In the genomic region with DNA sequence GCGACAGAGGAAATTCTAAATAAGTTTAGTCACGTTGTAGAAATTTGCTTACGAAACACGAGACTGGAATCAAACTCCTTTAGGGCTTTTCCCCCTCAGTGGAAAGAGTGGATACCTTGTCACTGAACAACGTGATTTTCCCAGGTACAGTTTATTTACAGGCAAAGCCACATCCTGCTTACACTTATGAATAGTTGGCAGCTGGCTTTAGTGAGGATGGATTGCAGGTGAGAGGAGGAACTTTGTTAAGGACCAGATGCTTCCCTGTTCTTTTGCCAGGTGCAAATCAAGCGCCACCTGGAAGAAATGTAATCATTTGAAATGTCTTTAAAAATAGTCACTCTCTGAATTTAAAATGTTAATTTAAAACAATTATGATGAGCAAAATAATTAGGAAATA, we compare ENCODE assay signal across 15 cellular contexts.
DNase-seq lines count a peak whose midpoint lies in the region; ATAC-seq and TF ChIP-seq lines count a peak whose summit lies in the region.
"Had no signal": no experiment of that assay in that cellular context is flagged by ENCODE, and none has a peak within 500 bp of the region (broad histone marks: within the 10 kb centered on the region; RNA-seq: fewer than 3 reads in every experiment).

No MANE protein-coding gene starts in this region.

- no peaks in the 10 kb centered on the region; the same call in 1 of the 2 replicates for H3K36me3 ChIP-seq in OCI-LY1 (ENCODE audit: insufficient read depth, low read length)
- no peaks in the 10 kb centered on the region for H3K36me3 ChIP-seq in hepatocyte (replicated peaks; ENCODE audit: insufficient read depth, low read depth)
- H3K36me3 ChIP-seq: adrenal gland had no signal

- TF ChIP-seq CTCF in OCI-LY1 (IDR thresholded peaks at IDR 0.05; ENCODE audit: low read length): no peak
- no peak for TF ChIP-seq CTCF in hepatocyte (IDR thresholded peaks at IDR 0.05; ENCODE audit: poor library complexity)

- no peak overlapping the region for H2AFZ ChIP-seq in OCI-LY1 (ENCODE audit: low read length)
- no peak overlapping the region for H2AFZ ChIP-seq in hepatocyte

- ATAC-seq in GM21723 (IDR thresholded peaks at IDR 0.05; ENCODE audit: unreplicated experiment) (peak; percentile 27), GM19035 (IDR thresholded peaks at IDR 0.05; ENCODE audit: unreplicated experiment) (no peak)
- ATAC-seq: HCT116, left cardiac atrium, Panc1 had no signal

- H3K9me3 Mint-ChIP-seq in activated T-cell treated with anti-CD3 and anti-CD28 coated beads, Interleukin-2, amount 50 U/mL, for 24 hours: no peaks in the 10 kb centered on the region

- H3K27ac Mint-ChIP-seq in activated T-cell treated with anti-CD3 and anti-CD28 coated beads, Interleukin-2, amount 50 U/mL, for 24 hours: no peak overlapping the region
- H3K27ac Mint-ChIP-seq: activated CD4-positive, alpha-beta T cell treated with anti-CD3 and anti-CD28 coated beads for 36 hours had no signal

- peak overlapping the region; percentile 49 for H3K9ac ChIP-seq in OCI-LY1 (ENCODE audit: low read length)

- no peaks in the 10 kb centered on the region for H3K36me3 Mint-ChIP-seq in activated T-cell treated with anti-CD3 and anti-CD28 coated beads, Interleukin-2, amount 50 U/mL, for 24 hours (ENCODE audit: low read depth)

- H3K4me3 Mint-ChIP-seq in activated T-cell treated with anti-CD3 and anti-CD28 coated beads, Interleukin-2, amount 50 U/mL, for 24 hours: no peak overlapping the region
- H3K4me3 Mint-ChIP-seq: activated CD4-positive, alpha-beta T cell treated with anti-CD3 and anti-CD28 coated beads for 36 hours had no signal

- WGBS in hepatocyte (ENCODE audit: low lambda C conversion rate, missing lambda C conversion rate): 83% methylated on average over 6 of the region's 6 CpGs

- H3K4me1 ChIP-seq in OCI-LY1 (ENCODE audit: insufficient read depth, low read length, severe bottlenecking) (peaks cover 37% of the 10 kb centered on the region), hepatocyte (ENCODE audit: insufficient read depth) (no peaks in the 10 kb centered on the region)
- H3K4me1 ChIP-seq: adrenal gland had no signal

- 0 out of 2 replicates have a peak, but pooled peaks cover 2% of the 10 kb centered on the region for H3F3A ChIP-seq in OCI-LY1 (ENCODE audit: insufficient read depth, low read length)

- H3K27me3 ChIP-seq in OCI-LY1 (ENCODE audit: insufficient read depth, low read length) (no peaks in the 10 kb centered on the region), hepatocyte (no peaks in the 10 kb centered on the region)
- H3K27me3 ChIP-seq: adrenal gland had no signal

- DNase-seq in DMS53 (lab: John Stamatoyannopoulos, UW) (peak; percentile 86), NCI-H1105 treated with DMSO at 0.1 percent for 48 hours (lab: John Stamatoyannopoulos, UW) (peak; percentile 85), hepatocyte (ENCODE audit: low spot score) (no peak)
- no peak for DNase-seq in activated CD4-positive, alpha-beta T cell treated with anti-CD3 and anti-CD28 coated beads, Interleukin-2, amount 50 U/mL, for 1 hour
- no peak for DNase-seq in activated T-cell treated with anti-CD3 and anti-CD28 coated beads, Interleukin-2, amount 50 U/mL, for 24 hours
- DNase-seq: activated T-cell treated with anti-CD3 and anti-CD28 coated beads, Interleukin-2, amount 50 U/mL, for 1 hour; adrenal gland; left cardiac atrium had no signal

- H3K9me3 ChIP-seq in OCI-LY1 (ENCODE audit: low read length): 0 out of 2 replicates have a peak, but pooled peaks cover 4% of the 10 kb centered on the region
- no peaks in the 10 kb centered on the region for H3K9me3 ChIP-seq in hepatocyte (ENCODE audit: low read depth)
- H3K9me3 ChIP-seq: adrenal gland had no signal

- H4K20me1 ChIP-seq in OCI-LY1 (ENCODE audit: insufficient read depth, low read length) (no peaks in the 10 kb centered on the region), hepatocyte (ENCODE audit: insufficient read depth, poor library complexity, severe bottlenecking) (no peaks in the 10 kb centered on the region)

- H3K27ac ChIP-seq in OCI-LY1 (ENCODE audit: low read depth, low read length, poor library complexity, severe bottlenecking): peak overlapping the region; percentile 93
- H3K27ac ChIP-seq in hepatocyte: no peak overlapping the region
- H3K27ac ChIP-seq: adrenal gland, epithelial cell of prostate had no signal

- H3K79me2 ChIP-seq in OCI-LY1 (ENCODE audit: insufficient read depth, low read length) (no peaks in the 10 kb centered on the region), hepatocyte (no peaks in the 10 kb centered on the region)

- peak overlapping the region; percentile 55 for H3K4me2 ChIP-seq in OCI-LY1 (ENCODE audit: low read length)
- no peak overlapping the region for H3K4me2 ChIP-seq in hepatocyte

- peaks cover 27% of the 10 kb centered on the region for H3K27me3 Mint-ChIP-seq in activated T-cell treated with anti-CD3 and anti-CD28 coated beads, Interleukin-2, amount 50 U/mL, for 24 hours

- no peaks in the 10 kb centered on the region for H3K9me2 ChIP-seq in OCI-LY1 (ENCODE audit: low read depth, low read length)
- no peaks in the 10 kb centered on the region for H3K9me2 ChIP-seq in hepatocyte (replicated peaks; ENCODE audit: insufficient read depth)

- H3K4me3 ChIP-seq in OCI-LY1 (ENCODE audit: low read depth, low read length, poor library complexity, severe bottlenecking) (peak overlapping the region; percentile 28), hepatocyte (no peak overlapping the region)
- H3K4me3 ChIP-seq: adrenal gland had no signal

- peaks cover 4% of the 10 kb centered on the region for H3K4me1 Mint-ChIP-seq in activated T-cell treated with anti-CD3 and anti-CD28 coated beads, Interleukin-2, amount 50 U/mL, for 24 hours (ENCODE audit: low read depth)

Comparison
In these comparisons a context has a peak if more than half of its experiments do, and no peak if none do; other contexts are left out.
1. DNase-seq: peak in DMS53 (single experiment) and NCI-H1105 treated with DMSO at 0.1 percent for 48 hours (single experiment); none in hepatocyte (single experiment), activated CD4-positive, alpha-beta T cell treated with anti-CD3 and anti-CD28 coated beads, Interleukin-2, amount 50 U/mL, for 1 hour (single experiment) and activated T-cell treated with anti-CD3 and anti-CD28 coated beads, Interleukin-2, amount 50 U/mL, for 24 hours (single experiment).